Comparison of ENCODE assay signal across 14 cellular contexts in genomic region chr4:163404570-163404969, GRCh38.
DNase-seq lines count a peak whose midpoint lies in the region; ATAC-seq and TF ChIP-seq lines count a peak whose summit lies in the region.
"Had no signal": no experiment of that assay in that cellular context is flagged by ENCODE, and none has a peak within 500 bp of the region (broad histone marks: within the 10 kb centered on the region; RNA-seq: fewer than 3 reads in every experiment).

No MANE protein-coding gene starts in this region.

- no peak for TF ChIP-seq CTCF in body of pancreas (IDR thresholded peaks at IDR 0.05)
- TF ChIP-seq CTCF in smooth muscle cell (IDR thresholded peaks at IDR 0.05; ENCODE audit: borderline replicate concordance, insufficient read depth, poor library complexity, severe bottlenecking): no peak

- H3K79me2 ChIP-seq in smooth muscle cell (ENCODE audit: low read depth): no peaks in the 10 kb centered on the region

- H3K9me3 ChIP-seq in body of pancreas (no peaks in the 10 kb centered on the region), smooth muscle cell (replicated peaks; ENCODE audit: low read depth) (no peaks in the 10 kb centered on the region)
- H3K9me3 ChIP-seq: psoas muscle had no signal

- ATAC-seq in body of pancreas: peak; percentile 84
- ATAC-seq: psoas muscle had no signal

- H3K4me2 ChIP-seq in smooth muscle cell: peak overlapping the region; percentile 47

- H3K9ac ChIP-seq in smooth muscle cell (ENCODE audit: low read depth): no peak overlapping the region

- in situ Hi-C loops in KBM-7 (cut with MboI; ENCODE audit: low pct_unique_long_range_greater_than_20kb, low sequenced_read_pairs): no loop called here

- H3F3A ChIP-seq in smooth muscle cell (ENCODE audit: low read depth): no peaks in the 10 kb centered on the region

- H3K27ac ChIP-seq in body of pancreas: peak overlapping the region in 2 of 4 donors; percentile 58 to 74
- H3K27ac ChIP-seq in smooth muscle cell (ENCODE audit: low read depth): peak overlapping the region; percentile 28
- no peak overlapping the region for H3K27ac ChIP-seq in caudate nucleus (ENCODE audit: low read depth, low read length)
- H3K27ac ChIP-seq: psoas muscle had no signal

- intact Hi-C loops in body of pancreas (cut with DNase I): no loop called here

- H4K20me1 ChIP-seq in smooth muscle cell (ENCODE audit: low read depth): no peaks in the 10 kb centered on the region

- TF ChIP-seq POLR2A in body of pancreas (IDR thresholded peaks at IDR 0.05): peak in 2 of 3 donors; percentile 15 to 29

- no peaks in the 10 kb centered on the region for H3K36me3 ChIP-seq in body of pancreas (replicated peaks in 1 of 2; ENCODE audit: insufficient read depth in 1 of 2, low read depth in 2 of 2)
- H3K36me3 ChIP-seq in smooth muscle cell (ENCODE audit: low read depth): no peaks in the 10 kb centered on the region

- peaks cover 8% of the 10 kb centered on the region for H3K4me1 ChIP-seq in body of pancreas
- peaks cover 18% of the 10 kb centered on the region for H3K4me1 ChIP-seq in smooth muscle cell (ENCODE audit: low read depth)
- H3K4me1 ChIP-seq: psoas muscle had no signal

- DNase-seq in KBM-7 (peak; percentile 5), body of pancreas (peak in 2 of 4 donors; percentile 7 to 35), kidney tubule cell (ENCODE audit: low spot score) (peak; percentile 4), smooth muscle cell (lab: John Stamatoyannopoulos, UW; ENCODE audit: unreplicated experiment) (no peak), cerebellum (ENCODE audit: low spot score) (no peak), caudate nucleus (lab: John Stamatoyannopoulos, UW) (no peak)
- no peak for DNase-seq in activated CD4-positive, alpha-beta T cell treated with anti-CD3 and anti-CD28 coated beads for 4 hours
- DNase-seq: activated CD4-positive, alpha-beta T cell treated with anti-CD3 and anti-CD28 coated beads, Interleukin-2, amount 10 ng/mL, durations not matched to agents 7 days and 5 days; activated T-cell treated with anti-CD3 and anti-CD28 coated beads, Interleukin-2, amount 50 U/mL, for 48 hours; C1 segment of cervical spinal cord; HFFc6; NCI-H1048; psoas muscle; T-helper 2 cell had no signal

- H3K4me3 ChIP-seq in body of pancreas (no peak overlapping the region), smooth muscle cell (peak overlapping the region; percentile 32)
- H3K4me3 ChIP-seq: psoas muscle had no signal

- peak overlapping the region; percentile 75 for H2AFZ ChIP-seq in smooth muscle cell (ENCODE audit: low read depth)

- H3K27me3 ChIP-seq in body of pancreas (no peaks in the 10 kb centered on the region), smooth muscle cell (ENCODE audit: low read depth) (no peaks in the 10 kb centered on the region)

- WGBS in body of pancreas, 2 donors: 8 to 14% methylated on average over 5 of the region's 5 CpGs
- WGBS in smooth muscle cell (ENCODE audit: low lambda C conversion rate): 66% methylated on average over 5 of the region's 5 CpGs

Comparison
In these comparisons a context has a peak if more than half of its experiments do, and no peak if none do; other contexts are left out.
1. DNase-seq: peak in KBM-7 (single experiment) and kidney tubule cell (single experiment); none in smooth muscle cell (single experiment), cerebellum (single experiment), caudate nucleus (0 of 61) and activated CD4-positive, alpha-beta T cell treated with anti-CD3 and anti-CD28 coated beads for 4 hours (0 of 2).